In genomic region chr1:167984886-167985489, GRCh38 we compare ENCODE assay signal across 18 cellular contexts. TPM values are rescaled to one million over a fixed set of nuclear protein-coding genes. Genes with fewer than 3 reads are reported as not detected.
DNase-seq lines count a peak whose midpoint lies in the region; ATAC-seq, FAIRE-seq and TF ChIP-seq lines count a peak whose summit lies in the region.
"Had no signal": no experiment of that assay in that cellular context is flagged by ENCODE, and none has a peak within 500 bp of the region (broad histone marks: within the 10 kb centered on the region; RNA-seq: fewer than 3 reads in every experiment).

No MANE protein-coding gene starts in this region.

- TF ChIP-seq CTCF in IMR-90 (conservative IDR thresholded peaks at IDR 0.05; ENCODE audit: low read depth, low read length) (no peak), K562 (IDR thresholded peaks at IDR 0.05 in 2 of 3, conservative IDR thresholded peaks at IDR 0.05 in 1 of 3; ENCODE audit: insufficient read depth in 2 of 3, low read depth in 1 of 3, low read length in 3 of 3) (no peak)

- H3K23ac ChIP-seq in IMR-90 (ENCODE audit: low read depth, low read length): no peak overlapping the region; the same call in 1 of the 2 replicates

- intact Hi-C loops in activated CD4-positive, alpha-beta T cell treated with anti-CD3 and anti-CD28 coated beads for 36 hours (cut with DNase I, micrococcal nuclease): no loop called here
- intact Hi-C loops in IMR-90 (cut with micrococcal nuclease): no loop called here
- intact Hi-C loops in K562 (cut with micrococcal nuclease): loop anchor here (1.0 kb wide), 1 partner anchor 48 kb away; the partner anchor contains the start of gene MPC2
- intact Hi-C loops in left colon (cut with DNase I, micrococcal nuclease): no loop called here

- peaks cover 6% of the 10 kb centered on the region for H3K4me1 Mint-ChIP-seq in activated CD4-positive, alpha-beta T cell treated with anti-CD3 and anti-CD28 coated beads for 36 hours
- H3K4me1 Mint-ChIP-seq: activated naive CD4-positive, alpha-beta T cell treated with anti-CD3 and anti-CD28 coated beads, Interleukin-2, amount 10 ng/mL, durations not matched to agents 7 days and 5 days had no signal

- no peak overlapping the region for H3K4me3 Mint-ChIP-seq in activated CD4-positive, alpha-beta T cell treated with anti-CD3 and anti-CD28 coated beads for 36 hours
- H3K4me3 Mint-ChIP-seq: activated naive CD4-positive, alpha-beta T cell treated with anti-CD3 and anti-CD28 coated beads, Interleukin-2, amount 10 ng/mL, durations not matched to agents 7 days and 5 days; CD4-positive, CD25-positive, alpha-beta regulatory T cell had no signal

- H3K4me3 ChIP-seq in IMR-90 (ENCODE audit: insufficient read depth, low read depth, low read length) (no peak overlapping the region), K562 (no peak overlapping the region)
- H3K4me3 ChIP-seq: cardiac muscle cell, Peyer's patch, psoas muscle had no signal

- no peak overlapping the region for H2BK15ac ChIP-seq in IMR-90 (ENCODE audit: low read depth, low read length)

- 94% methylated on average over 3 of the region's 8 CpGs; no CpG with 5 or more reads in 1 of the 2 experiments for WGBS in IMR-90 (ENCODE audit: extremely low coverage in 2 of 2, insufficient read length in 1 of 2), 2 experiments
- 10% methylated on average over 8 of the region's 8 CpGs for WGBS in K562 (ENCODE audit: insufficient coverage, low coverage, missing lambda C conversion rate)

- BruUV-seq in IMR-90 (replicated peaks; lab: Mats Ljungman, UMichigan): no TSS peak
- no TSS peak for BruUV-seq in K562 (replicated peaks; lab: Mats Ljungman, UMichigan)

- peak; percentile 91 for TF ChIP-seq EP300 in K562 (IDR thresholded peaks at IDR 0.05; ENCODE audit: low read length)

- CTCF ChIA-PET in activated CD4-positive, alpha-beta T cell treated with anti-CD3 and anti-CD28 coated beads for 36 hours (lab: Charles Lee): interaction anchor here (0.5 kb wide), 2 partner anchors 22 to 1755 kb away, joined by 3 read pairs; no protein-coding TSS in a partner anchor
- CTCF ChIA-PET in IMR-90 (lab: Yijun Ruan, JAX): no interaction called here
- CTCF ChIA-PET in K562 (lab: Yijun Ruan, JAX; ENCODE audit: low intra/inter-chr PET ratio): no interaction called here

- no peak overlapping the region; the same call in 1 of the 2 replicates for H4K5ac ChIP-seq in IMR-90 (ENCODE audit: low read depth, low read length)

- no peak overlapping the region for H2AK9ac ChIP-seq in IMR-90 (replicated peaks; ENCODE audit: low read depth, low read length, poor library complexity)

- H3K9me1 ChIP-seq in IMR-90 (ENCODE audit: insufficient read depth, low read length) (peaks cover 6% of the 10 kb centered on the region; the same call in 1 of the 2 replicates), K562 (ENCODE audit: control insufficient read depth, insufficient read depth, low read length) (no peaks in the 10 kb centered on the region)

- no peak overlapping the region for H3K4me2 ChIP-seq in IMR-90 (ENCODE audit: low read depth, low read length)
- H3K4me2 ChIP-seq in K562 (ENCODE audit: insufficient read depth, low read length): peak overlapping the region; percentile 62

- no peak overlapping the region for H4K91ac ChIP-seq in IMR-90 (ENCODE audit: insufficient read depth, low read depth, low read length)

- H3K27ac Mint-ChIP-seq in activated CD4-positive, alpha-beta T cell treated with anti-CD3 and anti-CD28 coated beads for 36 hours: no peak overlapping the region
- H3K27ac Mint-ChIP-seq: activated naive CD4-positive, alpha-beta T cell treated with anti-CD3 and anti-CD28 coated beads, Interleukin-2, amount 10 ng/mL, durations not matched to agents 7 days and 5 days had no signal

- DNase-seq in activated CD4-positive, alpha-beta T cell treated with anti-CD3 and anti-CD28 coated beads for 36 hours: peak; percentile 36
- DNase-seq in activated CD4-positive, alpha-beta T cell treated with anti-CD3 and anti-CD28 coated beads for 1 hour: no peak
- DNase-seq in IMR-90 (no peak), K562 (ENCODE audit: extremely low read depth in 1 of 4, low spot score in 3 of 4) (peak in 3 of 4 experiments; percentile 22 to 92 (median 32)), non-pigmented ciliary epithelial cell (ENCODE audit: low read depth) (peak; percentile 28), NOMO-1 (lab: John Stamatoyannopoulos, UW; ENCODE audit: unreplicated experiment in 2 of 2) (no peak), left colon (no peak), NCI-H2227 treated with DMSO at 0.1 percent for 48 hours (lab: John Stamatoyannopoulos, UW) (no peak)
- DNase-seq: activated naive CD4-positive, alpha-beta T cell treated with anti-CD3 and anti-CD28 coated beads, Interleukin-2, amount 10 ng/mL, durations not matched to agents 7 days and 5 days; DND-41; effector CD4-positive, alpha-beta T cell; left ventricle myocardium superior; NCI-H2081; Peyer's patch; psoas muscle had no signal

- H3K9me3 ChIP-seq in IMR-90 (ENCODE audit: control insufficient read depth, insufficient read depth, low read length) (no peaks in the 10 kb centered on the region), K562 (replicated peaks; ENCODE audit: control insufficient read depth, insufficient read depth, low read depth, low read length) (no peaks in the 10 kb centered on the region)
- H3K9me3 ChIP-seq: Peyer's patch, psoas muscle had no signal

- H3K36me3 ChIP-seq in IMR-90 (ENCODE audit: control insufficient read depth, insufficient read depth, low read length) (peaks cover 6% of the 10 kb centered on the region), K562 (ENCODE audit: control insufficient read depth, insufficient read depth, low read length) (peaks cover 33% of the 10 kb centered on the region)
- H3K36me3 ChIP-seq: cardiac muscle cell had no signal

- H2AK5ac ChIP-seq in IMR-90 (ENCODE audit: low read depth, low read length): peak overlapping the region; percentile 27; the same call in 1 of the 2 replicates

- POLR2A ChIA-PET in activated CD4-positive, alpha-beta T cell treated with anti-CD3 and anti-CD28 coated beads for 36 hours (lab: Charles Lee): interaction anchor here (0.5 kb wide), 1 partner anchor 9 kb away, joined by 3 read pairs; no protein-coding TSS in a partner anchor
- POLR2A ChIA-PET in IMR-90 (lab: Charles Lee; ENCODE audit: unreplicated experiment): no interaction called here
- POLR2A ChIA-PET in K562 (lab: Yijun Ruan, JAX): interaction anchor here (0.5 to 1.4 kb wide), 3 partner anchors 9 to 455 kb away, joined by 3 to 5 read pairs (median 3); no protein-coding TSS in a partner anchor

- no peak overlapping the region for H3K4ac ChIP-seq in IMR-90 (ENCODE audit: low read depth, low read length)

- no peak overlapping the region for H3K18ac ChIP-seq in IMR-90 (ENCODE audit: low read depth, low read length)

- no peak overlapping the region for H2BK120ac ChIP-seq in IMR-90 (ENCODE audit: low read depth, low read length)

- no peak overlapping the region for H2BK20ac ChIP-seq in IMR-90 (ENCODE audit: low read depth, low read length)

- peaks cover 2% of the 10 kb centered on the region for H3K4me1 ChIP-seq in IMR-90 (ENCODE audit: control insufficient read depth, insufficient read depth, low read length)
- peaks cover 0 to 23% of the 10 kb centered on the region in 2 experiments; a peak in 3 of 5 replicates for H3K4me1 ChIP-seq in K562 (replicated peaks in 1 of 2; ENCODE audit: control insufficient read depth in 2 of 2, insufficient read depth in 2 of 2, low read length in 2 of 2)
- H3K4me1 ChIP-seq: Peyer's patch had no signal

- no peaks in the 10 kb centered on the region for H3K27me3 ChIP-seq in IMR-90 (ENCODE audit: control insufficient read depth, insufficient read depth, low read length)
- no peaks in the 10 kb centered on the region for H3K27me3 ChIP-seq in K562 (ENCODE audit: control insufficient read depth in 2 of 2, insufficient read depth in 2 of 2, low read length in 2 of 2)
- H3K27me3 ChIP-seq: cardiac muscle cell, Peyer's patch had no signal

- no peak overlapping the region; the same call in 1 of the 2 replicates for H3K14ac ChIP-seq in IMR-90 (replicated peaks; ENCODE audit: low read depth, low read length)

- no peak overlapping the region for H3K56ac ChIP-seq in IMR-90 (ENCODE audit: extremely low read depth, insufficient read depth, low read length)

- dilution Hi-C loops in IMR-90 (cut with HindIII; ENCODE audit: low sequenced_read_pairs, unreplicated experiment): no loop called here

- H3K79me2 ChIP-seq in K562 (ENCODE audit: control insufficient read depth, insufficient read depth, low read length): peaks cover 63% of the 10 kb centered on the region

- no peak overlapping the region for H3K27ac ChIP-seq in IMR-90 (ENCODE audit: insufficient read depth, low read length)
- peak overlapping the region; percentile 75 for H3K27ac ChIP-seq in K562 (ENCODE audit: extremely low read depth, low read depth, low read length)
- H3K27ac ChIP-seq: 22Rv1, cardiac muscle cell, Peyer's patch, psoas muscle had no signal

- FAIRE-seq in K562 (lab: Jason Lieb, UNC): peak; percentile 97

- peak; percentile 16 for ATAC-seq in activated CD4-positive, alpha-beta T cell treated with anti-CD3 and anti-CD28 coated beads for 36 hours
- ATAC-seq in IMR-90 (ENCODE audit: low read depth): no peak
- peak; percentile 94 for ATAC-seq in K562
- ATAC-seq in left colon: no peak
- ATAC-seq: left ventricle myocardium superior had no signal

- no peaks in the 10 kb centered on the region for H3K9me3 Mint-ChIP-seq in activated CD4-positive, alpha-beta T cell treated with anti-CD3 and anti-CD28 coated beads for 36 hours (ENCODE audit: low read depth)
- H3K9me3 Mint-ChIP-seq: activated naive CD4-positive, alpha-beta T cell treated with anti-CD3 and anti-CD28 coated beads, Interleukin-2, amount 10 ng/mL, durations not matched to agents 7 days and 5 days had no signal

- H4K8ac ChIP-seq in IMR-90 (ENCODE audit: low read depth in 2 of 2, low read length in 2 of 2): no peak overlapping the region

- in situ Hi-C loops in IMR-90 (cut with MboI; ENCODE audit: low sequenced_read_pairs): no loop called here
- in situ Hi-C loops in K562 (cut with MboI): no loop called here

- peaks cover 16% of the 10 kb centered on the region for H3K36me3 Mint-ChIP-seq in activated CD4-positive, alpha-beta T cell treated with anti-CD3 and anti-CD28 coated beads for 36 hours (ENCODE audit: low read depth)

- H2BK5ac ChIP-seq in IMR-90 (ENCODE audit: low read depth, low read length, poor library complexity, severe bottlenecking): no peak overlapping the region

- peaks cover 31 to 42% of the 10 kb centered on the region in 2 experiments for H3K79me1 ChIP-seq in IMR-90 (ENCODE audit: low read depth in 1 of 2, low read length in 2 of 2)

- H3K27me3 Mint-ChIP-seq in activated CD4-positive, alpha-beta T cell treated with anti-CD3 and anti-CD28 coated beads for 36 hours: no peaks in the 10 kb centered on the region
- H3K27me3 Mint-ChIP-seq: activated naive CD4-positive, alpha-beta T cell treated with anti-CD3 and anti-CD28 coated beads, Interleukin-2, amount 10 ng/mL, durations not matched to agents 7 days and 5 days; CD4-positive, CD25-positive, alpha-beta regulatory T cell had no signal

- H2AFZ ChIP-seq in IMR-90 (replicated peaks; ENCODE audit: low read length, poor library complexity): no peak overlapping the region
- peak overlapping the region; percentile 81 for H2AFZ ChIP-seq in K562 (ENCODE audit: low read depth, low read length)

- H3K9ac ChIP-seq in IMR-90 (ENCODE audit: low read depth, low read length) (no peak overlapping the region), K562 (ENCODE audit: insufficient read depth in 1 of 2, low read depth in 2 of 2, low read length in 2 of 2) (peak overlapping the region in 1 of 2 experiments; percentile 50; a peak in 2 of 4 replicates)

- TF ChIP-seq POLR2A in IMR-90 (IDR thresholded peaks at IDR 0.05; ENCODE audit: low read depth, low read length) (no peak), K562 (conservative IDR thresholded peaks at IDR 0.05) (peak; percentile 66)

- H4K20me1 ChIP-seq in IMR-90 (ENCODE audit: insufficient read depth, low read length): peaks cover 16% of the 10 kb centered on the region; the same call in 1 of the 2 replicates
- H4K20me1 ChIP-seq in K562 (replicated peaks; ENCODE audit: control insufficient read depth, insufficient read depth, low read length): no peaks in the 10 kb centered on the region

- TF ChIP-seq RAD21 in IMR-90 (IDR thresholded peaks at IDR 0.05; ENCODE audit: low read length) (no peak), K562 (CRISPR knock-in tag; conservative IDR thresholded peaks at IDR 0.05 in 1 of 2, IDR thresholded peaks at IDR 0.05 in 1 of 2) (peak in 1 of 2 experiments; percentile 15; a peak in 1 of 4 replicates)

RNA-seq across cellular contexts. Expression of gene MPC2, which starts 48.1 kb away (rescaled TPM):
- 10 to 100 TPM; 42.5 to 60.4 TPM for total RNA-seq in activated CD4-positive, alpha-beta T cell treated with anti-CD3 and anti-CD28 coated beads for 36 hours
- total RNA-seq in IMR-90 (2012; rRNA removed) (35.0 and 56.7 TPM in 2 replicates), K562 (2014; rRNA removed) (102 and 122 TPM in 2 replicates), K562 (2014; rRNA removed; fragmentation: Illumina TruSeq; extraction: Trizol) (168 and 186 TPM in 2 replicates), K562 (2015; rRNA removed; fragmentation: Illumina TruSeq; extraction: Trizol) (134 and 144 TPM in 2 replicates), K562 (2021) (172 and 190 TPM in 2 replicates), left colon (100 to 1,000 TPM; 162 to 164 TPM)
- polyA plus RNA-seq in IMR-90 (2012; rRNA removed) (40.9 and 42.9 TPM in 2 replicates), K562 (2011; rRNA removed) (157 and 179 TPM in 2 replicates), K562 (2014; fragmentation: Illumina TruSeq; extraction: Trizol) (131 and 138 TPM in 2 replicates), K562 (2014; fragmentation: Nextera tagmentation; extraction: Ambion mirVana) (100 to 1,000 TPM in 1 of 2 experiments, 10 to 100 TPM in 1; 70.7 to 154 TPM), K562 (2014; rRNA removed) (106 and 126 TPM in 2 replicates)
- polyA plus RNA-seq in IMR-90 (2012; cell fraction: cytosol; rRNA removed): 25.6 and 27.4 TPM in 2 replicates
- polyA plus RNA-seq in IMR-90 (2012; cell fraction: nucleus; rRNA removed; ENCODE audit: low replicate concordance): 7.5 and 13.7 TPM in 2 replicates
- 10.2 and 19.5 TPM in 2 replicates for total RNA-seq in K562 (2011; cell fraction: chromatin; rRNA removed; ENCODE audit: low replicate concordance)
- 17.8 and 19.7 TPM in 2 replicates for total RNA-seq in K562 (2011; cell fraction: nucleolus; rRNA removed)
- total RNA-seq in K562 (2011; cell fraction: nucleoplasm; rRNA removed): 19.3 and 32.5 TPM in 2 replicates
- polyA plus RNA-seq in K562 (2011; cell fraction: cytosol; rRNA removed): 51.8 and 85.0 TPM in 2 replicates
- 19.6 and 37.3 TPM in 2 replicates for polyA plus RNA-seq in K562 (2011; cell fraction: nucleus; rRNA removed)
- 107 and 192 TPM in 2 replicates for polyA plus RNA-seq in K562 (2012)
- 46.7 and 50.5 TPM in 2 replicates for polyA minus RNA-seq in K562 (2011; rRNA and poly(A)+ RNA removed)
- 27.2 and 32.7 TPM in 2 replicates for polyA minus RNA-seq in K562 (2011; cell fraction: cytosol; rRNA and poly(A)+ RNA removed)
- polyA minus RNA-seq in K562 (2011; cell fraction: nucleus; rRNA and poly(A)+ RNA removed): 11.2 and 14.2 TPM in 2 replicates

RNA-seq across cellular contexts. Expression of gene DCAF6, which starts 48.5 kb away (rescaled TPM):
- total RNA-seq in activated CD4-positive, alpha-beta T cell treated with anti-CD3 and anti-CD28 coated beads for 36 hours: 10 to 100 TPM; 25.6 to 28.8 TPM
- total RNA-seq in IMR-90 (2012; rRNA removed) (74.7 and 88.7 TPM in 2 replicates), K562 (2014; rRNA removed) (46.2 and 46.3 TPM in 2 replicates), K562 (2014; rRNA removed; fragmentation: Illumina TruSeq; extraction: Trizol) (61.9 and 73.9 TPM in 2 replicates), K562 (2015; rRNA removed; fragmentation: Illumina TruSeq; extraction: Trizol) (56.4 and 57.8 TPM in 2 replicates), K562 (2021) (40.6 and 42.8 TPM in 2 replicates), left colon (10 to 100 TPM; 60.0 to 60.2 TPM)
- polyA plus RNA-seq in IMR-90 (2012; rRNA removed) (50.1 and 60.4 TPM in 2 replicates), K562 (2011; rRNA removed) (91.6 and 102 TPM in 2 replicates), K562 (2014; fragmentation: Illumina TruSeq; extraction: Trizol) (54.3 and 59.1 TPM in 2 replicates), K562 (2014; fragmentation: Nextera tagmentation; extraction: Ambion mirVana) (10 to 100 TPM; 19.1 to 24.5 TPM), K562 (2014; rRNA removed) (41.1 and 45.6 TPM in 2 replicates)
- 12.7 and 40.0 TPM in 2 replicates for polyA plus RNA-seq in IMR-90 (2012; cell fraction: cytosol; rRNA removed)
- 6.0 and 46.7 TPM in 2 replicates for polyA plus RNA-seq in IMR-90 (2012; cell fraction: nucleus; rRNA removed; ENCODE audit: low replicate concordance)
- 162 and 343 TPM in 2 replicates for total RNA-seq in K562 (2011; cell fraction: chromatin; rRNA removed; ENCODE audit: low replicate concordance)
- total RNA-seq in K562 (2011; cell fraction: nucleolus; rRNA removed): 39.9 and 60.4 TPM in 2 replicates
- total RNA-seq in K562 (2011; cell fraction: nucleoplasm; rRNA removed): 128 and 216 TPM in 2 replicates
- polyA plus RNA-seq in K562 (2011; cell fraction: cytosol; rRNA removed): 31.7 and 76.1 TPM in 2 replicates
- 48.5 and 76.7 TPM in 2 replicates for polyA plus RNA-seq in K562 (2011; cell fraction: nucleus; rRNA removed)
- polyA plus RNA-seq in K562 (2012): 38.9 and 42.2 TPM in 2 replicates
- polyA minus RNA-seq in K562 (2011; rRNA and poly(A)+ RNA removed): 217 and 260 TPM in 2 replicates
- 41.2 and 59.6 TPM in 2 replicates for polyA minus RNA-seq in K562 (2011; cell fraction: cytosol; rRNA and poly(A)+ RNA removed)
- polyA minus RNA-seq in K562 (2011; cell fraction: nucleus; rRNA and poly(A)+ RNA removed): 79.4 and 146 TPM in 2 replicates

Comparison
In these comparisons a context has a peak if more than half of its experiments do, and no peak if none do; other contexts are left out.
1. DNase-seq: peak in activated CD4-positive, alpha-beta T cell treated with anti-CD3 and anti-CD28 coated beads for 36 hours (single experiment), K562 (3 of 4) and non-pigmented ciliary epithelial cell (single experiment); none in activated CD4-positive, alpha-beta T cell treated with anti-CD3 and anti-CD28 coated beads for 1 hour (single experiment), IMR-90 (single experiment), NOMO-1 (0 of 2), left colon (0 of 2) and NCI-H2227 treated with DMSO at 0.1 percent for 48 hours (single experiment).
2. ATAC-seq: peak in activated CD4-positive, alpha-beta T cell treated with anti-CD3 and anti-CD28 coated beads for 36 hours (single experiment) and K562 (single experiment); none in IMR-90 (single experiment) and left colon (single experiment).